ENCODE assay signal across 1 cellular context in the genomic region with DNA sequence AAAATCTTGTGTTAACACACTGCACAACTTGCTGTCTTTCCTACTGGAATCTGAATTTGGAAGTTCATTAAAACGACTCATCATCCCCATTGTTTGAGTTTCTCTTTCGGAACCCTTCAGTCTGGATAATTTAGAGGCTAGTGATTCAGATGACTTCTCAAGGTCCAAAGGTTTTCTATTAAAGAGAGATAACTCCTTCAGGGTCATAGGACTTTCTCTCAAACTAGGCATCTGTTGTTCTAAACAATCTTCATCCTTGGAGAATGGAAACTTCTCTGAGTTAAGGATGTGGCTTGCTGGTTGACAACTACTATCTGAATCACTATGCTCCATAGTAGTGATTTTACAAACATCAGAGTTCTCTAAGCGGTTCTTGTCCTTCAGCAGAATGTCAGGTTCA.
A peak's percentile ranks its signal among the peaks of the same experiment; 100 is the strongest.
TF ChIP-seq lines count a peak whose summit lies in the region.

No MANE protein-coding gene starts in this region.

TF ChIP-seq in IMR-90, 13 proteins besides CTCF, POLR2A, EP300 and RAD21:
- TF ChIP-seq RCOR1 (IDR thresholded peaks at IDR 0.05; ENCODE audit: insufficient replicate concordance, low read length) (no peak), FOS (IDR thresholded peaks at IDR 0.05; ENCODE audit: low read depth, low read length) (peak; percentile 26; the same call in 1 of the 2 replicates)
TF ChIP-seq in IMR-90: peak in this region for 1.
